1 cellular context compared by ENCODE assay signal in genomic region chr4:92060333-92060732, GRCh38.
TF ChIP-seq lines count a peak whose summit lies in the region.

No MANE protein-coding gene starts in this region.

TF ChIP-seq in GM23338, 12 proteins besides CTCF, POLR2A, EP300 and RAD21 (continued from another document):
- TF ChIP-seq REST (IDR thresholded peaks at IDR 0.05; ENCODE audit: unreplicated experiment) = no peak
- no peak for TF ChIP-seq NANOG (IDR thresholded peaks at IDR 0.05; ENCODE audit: borderline replicate concordance)
